ENCODE assay signal across 16 cellular contexts in the genomic region with DNA sequence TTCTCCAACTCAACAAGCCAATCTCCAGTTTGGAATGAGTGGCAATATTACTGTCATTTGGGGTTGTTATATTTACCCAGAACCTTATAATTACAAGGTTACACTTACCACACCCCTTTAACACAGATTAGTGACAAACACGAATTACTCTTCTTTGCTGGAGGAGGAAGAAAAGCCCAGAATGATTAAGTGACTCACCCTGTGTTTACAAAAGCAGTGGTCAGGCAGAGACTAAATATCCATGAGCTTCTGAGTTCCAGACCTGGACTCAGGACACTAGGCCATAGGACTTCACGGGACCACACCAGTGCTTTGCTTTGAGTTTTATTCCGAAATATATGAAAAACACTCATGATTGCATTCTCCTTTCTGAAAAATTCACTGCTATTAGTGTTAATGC.
DNase-seq lines count a peak whose midpoint lies in the region; ATAC-seq and TF ChIP-seq lines count a peak whose summit lies in the region.
"Had no signal": no experiment of that assay in that cellular context is flagged by ENCODE, and none has a peak within 500 bp of the region (broad histone marks: within the 10 kb centered on the region; RNA-seq: fewer than 3 reads in every experiment).

No MANE protein-coding gene starts in this region.

- H3K9me3 ChIP-seq in tibial nerve: peaks cover 0 to 5% (median 0%) of the 10 kb centered on the region in 4 donors

- TF ChIP-seq CTCF in AG09319 (IDR thresholded peaks at IDR 0.05; ENCODE audit: low read depth, low read length) (no peak), astrocyte of the spinal cord (IDR thresholded peaks at IDR 0.05; ENCODE audit: low read depth, low read length) (no peak), tibial nerve (IDR thresholded peaks at IDR 0.05) (no peak)

- 84 to 88% methylated on average over 3 of the region's 3 CpGs for WGBS in tibial nerve, 2 donors

- no peak overlapping the region for H3K27ac ChIP-seq in tibial nerve
- H3K27ac ChIP-seq: HL-60, SK-N-MC had no signal

- no peak overlapping the region for H3K4me3 ChIP-seq in astrocyte of the spinal cord (ENCODE audit: low read depth, low read length)
- H3K4me3 ChIP-seq in tibial nerve: no peak overlapping the region
- H3K4me3 ChIP-seq: SK-N-MC had no signal

- H3K27me3 ChIP-seq in tibial nerve: no peaks in the 10 kb centered on the region

- in situ Hi-C loops in astrocyte of the spinal cord (cut with HindIII; ENCODE audit: low sequenced_read_pairs): no loop called here

- H3K36me3 ChIP-seq in tibial nerve: no peaks in the 10 kb centered on the region

- DNase-seq in AG09319 (ENCODE audit: extremely low read depth, low read depth) (peak; percentile 23), HPDE6-E6E7 (ENCODE audit: extremely low spot score) (peak; percentile 69), astrocyte of the spinal cord (ENCODE audit: low read depth, low spot score) (peak; percentile 52), kidney glomerular epithelial cell (lab: John Stamatoyannopoulos, UW) (peak; percentile 21), cerebellar cortex (ENCODE audit: low spot score) (no peak), tibial nerve (ENCODE audit: low spot score in 2 of 2) (no peak), NCI-H187 (lab: John Stamatoyannopoulos, UW) (no peak)
- DNase-seq: activated CD8-positive, alpha-beta memory T cell treated with anti-CD3 and anti-CD28 coated beads, Interleukin-2, amount 50 U/mL, for 48 hours; midbrain; NCI-H1105 treated with DMSO at 0.1 percent for 48 hours; NCI-H82; stimulated activated CD4-positive, alpha-beta T cell treated with anti-CD3 and anti-CD28 coated beads, Interleukin-2, amount 100 ng/mL, for 24 hours; stimulated activated naive B cell treated with anti-CD40 and anti-IgM and Interleukin-4, amounts not matched to agents 10 μg/mL and 1 μg/mL and 100 μg/mL, for 72 hours had no signal

- no peak for TF ChIP-seq POLR2A in tibial nerve (IDR thresholded peaks at IDR 0.05)

- H3K4me1 ChIP-seq in tibial nerve: no peaks in the 10 kb centered on the region

- no peak for ATAC-seq in GM21723 (IDR thresholded peaks at IDR 0.05; ENCODE audit: unreplicated experiment)
- ATAC-seq: stimulated activated naive B cell treated with anti-CD40 and anti-IgM and Interleukin-4, amounts not matched to agents 10 μg/mL and 1 μg/mL and 100 μg/mL, for 72 hours had no signal

- TF ChIP-seq EP300 in tibial nerve (IDR thresholded peaks at IDR 0.05): no peak

Comparison
In these comparisons a context has a peak if more than half of its experiments do, and no peak if none do; other contexts are left out.
1. DNase-seq: peak in AG09319 (single experiment), HPDE6-E6E7 (single experiment), astrocyte of the spinal cord (single experiment) and kidney glomerular epithelial cell (single experiment); none in cerebellar cortex (single experiment), tibial nerve (0 of 2) and NCI-H187 (0 of 2).